Comparison of ENCODE assay signal across 13 cellular contexts in the genomic region with DNA sequence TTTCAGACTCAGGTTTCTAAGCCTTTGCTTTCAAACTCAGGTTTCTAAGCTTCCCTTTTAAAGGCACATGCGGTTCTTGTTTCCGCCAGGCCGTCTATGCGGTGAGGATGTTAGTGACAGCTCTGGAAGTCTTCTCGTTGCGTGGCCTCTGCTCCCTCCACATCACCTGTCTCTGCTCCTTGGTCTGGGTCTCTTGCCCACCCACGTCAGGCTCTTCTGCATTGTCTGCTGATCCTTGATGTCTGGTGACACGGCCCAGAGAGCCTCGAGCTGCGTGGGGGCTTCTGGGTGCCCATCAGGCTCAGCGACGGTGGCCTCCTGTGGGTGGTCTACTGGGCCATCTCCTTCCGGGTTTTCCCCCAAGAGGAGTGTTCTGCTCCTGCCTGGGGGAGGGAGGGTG. TPM values are rescaled to one million over a fixed set of nuclear protein-coding genes. Genes with fewer than 3 reads are reported as not detected.
DNase-seq lines count a peak whose midpoint lies in the region; ATAC-seq and TF ChIP-seq lines count a peak whose summit lies in the region.
"Had no signal": no experiment of that assay in that cellular context is flagged by ENCODE, and none has a peak within 500 bp of the region (broad histone marks: within the 10 kb centered on the region; RNA-seq: fewer than 3 reads in every experiment).

No MANE protein-coding gene starts in this region.

- H3K36me3 Mint-ChIP-seq in CD14-positive monocyte: peaks cover 29 to 44% of the 10 kb centered on the region in 2 donors
- peaks cover 12% of the 10 kb centered on the region for H3K36me3 Mint-ChIP-seq in IgD-negative memory B cell
- peaks cover 43% of the 10 kb centered on the region for H3K36me3 Mint-ChIP-seq in activated T-helper 2 cell treated with anti-CD3 and anti-CD28 coated beads, Interferon-gamma antibody, Interleukin-2, Interleukin-4, amounts not matched to agents 10 μg/mL and 5 μg/mL and 100 μg/mL, durations not matched to agents 14 hours and 24 hours and 36 hours (ENCODE audit: low read depth)

- H3K4me3 ChIP-seq in mucosa of rectum (ENCODE audit: low read length in 2 of 2): peak overlapping the region in 1 of 2 donors; percentile 2
- H3K4me3 ChIP-seq in WERI-Rb-1 (ENCODE audit: low read depth, low read length): no peak overlapping the region

- TF ChIP-seq CTCF in CD14-positive monocyte (IDR thresholded peaks at IDR 0.05) (no peak), WERI-Rb-1 (IDR thresholded peaks at IDR 0.05; ENCODE audit: low read depth, low read length) (no peak)

- H3K27me3 ChIP-seq in mucosa of rectum (ENCODE audit: control insufficient read depth in 2 of 2, insufficient read depth in 2 of 2, low read length in 2 of 2) (no peaks in the 10 kb centered on the region), WERI-Rb-1 (ENCODE audit: insufficient read depth, low read depth, severe bottlenecking) (no peaks in the 10 kb centered on the region)

- ATAC-seq in GM21619 (IDR thresholded peaks at IDR 0.05; ENCODE audit: unreplicated experiment) (no peak), GM21515 (IDR thresholded peaks at IDR 0.05; ENCODE audit: unreplicated experiment) (no peak), left lobe of liver (no peak)

- peak overlapping the region; percentile 39 to 62 for H3K27ac ChIP-seq in mucosa of rectum (ENCODE audit: low read depth in 2 of 2, low read length in 2 of 2)
- no peak overlapping the region for H3K27ac ChIP-seq in WERI-Rb-1
- H3K27ac ChIP-seq: parathyroid adenoma had no signal

- DNase-seq in CD14-positive monocyte (ENCODE audit: low spot score) (no peak), left lobe of liver (ENCODE audit: low spot score) (no peak), WERI-Rb-1 (no peak)
- DNase-seq in activated T-helper 2 cell treated with anti-CD3 and anti-CD28 coated beads, Interferon-gamma antibody, Interleukin-2, Interleukin-4, amounts not matched to agents 10 μg/mL and 5 μg/mL and 100 μg/mL, durations not matched to agents 14 hours and 24 hours and 36 hours (ENCODE audit: low spot score): no peak
- DNase-seq: activated CD8-positive, alpha-beta memory T cell treated with anti-CD3 and anti-CD28 coated beads, Interleukin-2, amount 50 U/mL, for 4 hours; effector CD4-positive, alpha-beta T cell; H7; NCI-H2081 treated with DMSO at 0.1 percent for 48 hours had no signal

- no peaks in the 10 kb centered on the region for H3K27me3 Mint-ChIP-seq in CD14-positive monocyte (ENCODE audit: low read depth in 3 of 3)
- no peaks in the 10 kb centered on the region for H3K27me3 Mint-ChIP-seq in IgD-negative memory B cell
- H3K27me3 Mint-ChIP-seq in activated T-helper 2 cell treated with anti-CD3 and anti-CD28 coated beads, Interferon-gamma antibody, Interleukin-2, Interleukin-4, amounts not matched to agents 10 μg/mL and 5 μg/mL and 100 μg/mL, durations not matched to agents 14 hours and 24 hours and 36 hours (ENCODE audit: low read depth): no peaks in the 10 kb centered on the region

- intact Hi-C loops in CD14-positive monocyte (cut with micrococcal nuclease): no loop called here
- intact Hi-C loops in activated T-helper 2 cell treated with anti-CD3 and anti-CD28 coated beads, Interferon-gamma antibody, Interleukin-2, Interleukin-4, amounts not matched to agents 10 μg/mL and 5 μg/mL and 100 μg/mL, durations not matched to agents 14 hours and 24 hours and 36 hours (cut with micrococcal nuclease): no loop called here

- H3K4me1 Mint-ChIP-seq in CD14-positive monocyte (peaks cover 100% of the 10 kb centered on the region), IgD-negative memory B cell (peaks cover 60 to 89% (median 72%) of the 10 kb centered on the region in 3 donors)
- H3K4me1 Mint-ChIP-seq in activated T-helper 2 cell treated with anti-CD3 and anti-CD28 coated beads, Interferon-gamma antibody, Interleukin-2, Interleukin-4, amounts not matched to agents 10 μg/mL and 5 μg/mL and 100 μg/mL, durations not matched to agents 14 hours and 24 hours and 36 hours (ENCODE audit: low read depth): peaks cover 84% of the 10 kb centered on the region

- H3K27ac Mint-ChIP-seq in CD14-positive monocyte (peak overlapping the region; percentile 58 to 85 (median 76)), IgD-negative memory B cell (peak overlapping the region; percentile 83 to 96 (median 91))
- H3K27ac Mint-ChIP-seq in activated T-helper 2 cell treated with anti-CD3 and anti-CD28 coated beads, Interferon-gamma antibody, Interleukin-2, Interleukin-4, amounts not matched to agents 10 μg/mL and 5 μg/mL and 100 μg/mL, durations not matched to agents 14 hours and 24 hours and 36 hours: peak overlapping the region; percentile 92

- H3K36me3 ChIP-seq in mucosa of rectum (ENCODE audit: control insufficient read depth in 2 of 2, insufficient read depth in 2 of 2, low read length in 2 of 2) (peaks cover 12% of the 10 kb centered on the region in 2 donors), WERI-Rb-1 (no peaks in the 10 kb centered on the region; the same call in 1 of the 2 replicates)

- peak overlapping the region in 1 of 2 donors; percentile 47 for H3K9ac ChIP-seq in mucosa of rectum (ENCODE audit: low read depth in 1 of 2, low read length in 2 of 2)
- H3K9ac ChIP-seq: parathyroid adenoma had no signal

- H3K9me3 ChIP-seq in mucosa of rectum (ENCODE audit: control insufficient read depth in 2 of 2, low read length in 2 of 2) (no peaks in the 10 kb centered on the region), WERI-Rb-1 (ENCODE audit: severe bottlenecking) (no peaks in the 10 kb centered on the region)

- H3K9me3 Mint-ChIP-seq in CD14-positive monocyte (peaks cover 0 to 2% (median 0%) of the 10 kb centered on the region in 7 donors), IgD-negative memory B cell (no peaks in the 10 kb centered on the region)
- no peaks in the 10 kb centered on the region for H3K9me3 Mint-ChIP-seq in activated T-helper 2 cell treated with anti-CD3 and anti-CD28 coated beads, Interferon-gamma antibody, Interleukin-2, Interleukin-4, amounts not matched to agents 10 μg/mL and 5 μg/mL and 100 μg/mL, durations not matched to agents 14 hours and 24 hours and 36 hours

- H3K4me3 Mint-ChIP-seq in CD14-positive monocyte (peak overlapping the region; percentile 38 to 81), IgD-negative memory B cell (peak overlapping the region; percentile 77 to 87 (median 79))
- H3K4me3 Mint-ChIP-seq in activated T-helper 2 cell treated with anti-CD3 and anti-CD28 coated beads, Interferon-gamma antibody, Interleukin-2, Interleukin-4, amounts not matched to agents 10 μg/mL and 5 μg/mL and 100 μg/mL, durations not matched to agents 14 hours and 24 hours and 36 hours (ENCODE audit: low read depth): peak overlapping the region; percentile 79

- peaks cover 76 to 81% of the 10 kb centered on the region in 2 donors for H3K4me1 ChIP-seq in mucosa of rectum (ENCODE audit: control insufficient read depth in 2 of 2, insufficient read depth in 2 of 2, low read length in 2 of 2)

RNA-seq across cellular contexts. Expression of a gene that starts 30.5 kb away (rescaled TPM):
- 10 to 100 TPM; 22.5 to 28.0 TPM for polyA plus RNA-seq in CD14-positive monocyte
- polyA plus RNA-seq in IgD-negative memory B cell: 81.4 TPM
- 127 and 132 TPM in 2 replicates for total RNA-seq in activated T-helper 2 cell treated with anti-CD3 and anti-CD28 coated beads, Interferon-gamma antibody, Interleukin-2, Interleukin-4, amounts not matched to agents 10 μg/mL and 5 μg/mL and 100 μg/mL, durations not matched to agents 14 hours and 24 hours and 36 hours
- total RNA-seq in left lobe of liver: 91.9 TPM
